33 cellular contexts compared by ENCODE assay signal in the genomic region with DNA sequence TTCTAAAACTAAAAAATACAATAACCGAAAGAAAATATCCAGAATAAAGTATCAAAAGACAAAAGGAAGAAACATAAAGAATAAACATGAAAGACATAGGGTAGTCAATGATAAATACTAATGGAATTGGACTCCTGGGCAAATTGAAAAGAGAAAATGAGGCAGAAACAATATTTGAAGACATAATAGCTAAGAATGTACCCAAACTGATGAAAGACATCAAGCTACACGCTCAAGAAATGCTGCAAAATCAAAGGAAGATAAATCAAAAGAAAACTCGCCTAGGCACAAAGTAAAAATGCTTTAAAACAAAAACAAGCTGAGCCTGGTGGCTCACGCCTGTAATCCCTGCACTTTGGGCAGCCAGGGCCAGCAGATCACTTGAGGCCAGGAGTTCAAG. TPM values are rescaled to one million over a fixed set of nuclear protein-coding genes. Genes with fewer than 3 reads are reported as not detected.
A peak's percentile ranks its signal among the peaks of the same experiment; 100 is the strongest.
DNase-seq lines count a peak whose midpoint lies in the region; TF ChIP-seq lines count a peak whose summit lies in the region.
"Had no signal": no experiment of that assay in that cellular context is flagged by ENCODE, and none has a peak within 500 bp of the region (broad histone marks: within the 10 kb centered on the region; RNA-seq: fewer than 3 reads in every experiment).

No MANE protein-coding gene starts in this region.

- no peak for DNase-seq in endodermal cell
- no peak for DNase-seq in endothelial cell (ENCODE audit: low spot score)
- no peak for DNase-seq in NK-92 treated with Interleukin-12 subunit alpha and Interleukin-12 subunit beta, amount 100 ng/mL, for 24 hours (lab: John Stamatoyannopoulos, UW)
- DNase-seq in stimulated activated CD4-positive, alpha-beta T cell treated with anti-CD3 and anti-CD28 coated beads, Interleukin-4, amount 100 ng/mL, for 24 hours = no peak
- no peak for DNase-seq in NAMALWA (ENCODE audit: low spot score)
- DNase-seq: 8988T; ACHN; AML-193; BE2C; C1 segment of cervical spinal cord; Caco-2; Calu3; CD4-positive, alpha-beta memory T cell; CD4-positive, alpha-beta T cell; CD4-positive, CD25-positive, alpha-beta regulatory T cell; CD8-positive, alpha-beta memory T cell; CD8-positive, alpha-beta T cell; COR-L47; DMS 273 treated with DMSO at 0.1 percent for 48 hours; DMS153; DMS53; DMS79; DMS79 treated with DMSO at 0.1 percent for 48 hours; DND-41; EL had no signal

- H3K4me1 Mint-ChIP-seq in endodermal cell (peaks cover under 1% of the 10 kb centered on the region), endothelial cell (ENCODE audit: unreplicated experiment) (no peaks in the 10 kb centered on the region)
- H3K4me1 Mint-ChIP-seq: B cell, CD14-positive monocyte had no signal

- TF ChIP-seq CTCF in HEK293 (tag by site-specific recombination; IDR thresholded peaks at IDR 0.05) = no peak
- no peak for TF ChIP-seq CTCF in endodermal cell (conservative IDR thresholded peaks at IDR 0.05)
- no peak for TF ChIP-seq CTCF in endothelial cell (IDR thresholded peaks at IDR 0.05; ENCODE audit: unreplicated experiment)

- peaks cover 98% of the 10 kb centered on the region for H3K36me3 Mint-ChIP-seq in endodermal cell (ENCODE audit: low read depth)
- H3K36me3 Mint-ChIP-seq in endothelial cell (ENCODE audit: low read depth, unreplicated experiment) = peaks cover 20% of the 10 kb centered on the region

- H3K27me3 ChIP-seq in endodermal cell (ENCODE audit: control insufficient read depth, insufficient read depth, low read length, poor library complexity, severe bottlenecking) = no peaks in the 10 kb centered on the region
- H3K27me3 ChIP-seq: BE2C; BLaER1; BLaER1 treated with 17β-estradiol and CSF1 and Interleukin-3, amounts not matched to agents 10 nM and 100 nM had no signal

- POLR2A ChIA-PET in HEK293 (lab: Yijun Ruan, JAX) = no interaction called here

- no peaks in the 10 kb centered on the region for H3K9me3 ChIP-seq in HEK293 (ENCODE audit: control insufficient read depth, insufficient read depth, low read depth, low read length)
- H3K9me3 ChIP-seq in endodermal cell (ENCODE audit: control insufficient read depth, low read length) = peaks cover 72% of the 10 kb centered on the region
- H3K9me3 ChIP-seq: A549, BE2C, Caco-2 had no signal

- no peak overlapping the region for H3K27ac Mint-ChIP-seq in endodermal cell
- H3K27ac Mint-ChIP-seq in endothelial cell (ENCODE audit: unreplicated experiment) = peak overlapping the region; percentile 27
- H3K27ac Mint-ChIP-seq: B cell; CD14-positive monocyte; CD4-positive, alpha-beta memory T cell; CD4-positive, alpha-beta T cell; CD4-positive, CD25-positive, alpha-beta regulatory T cell; CD8-positive, alpha-beta memory T cell; CD8-positive, alpha-beta T cell had no signal

- H3K4me3 ChIP-seq in HEK293 (ENCODE audit: low read depth, low read length) (no peak overlapping the region), endodermal cell (ENCODE audit: low read length) (peak overlapping the region; percentile 20)
- H3K4me3 ChIP-seq: A549; BLaER1; BLaER1 treated with 17β-estradiol and CSF1 and Interleukin-3, amounts not matched to agents 10 nM and 100 nM had no signal

- CTCF ChIA-PET in HEK293 (lab: Yijun Ruan, JAX) = no interaction called here

- H3K9me3 Mint-ChIP-seq in endodermal cell = peaks cover 85% of the 10 kb centered on the region
- peaks cover 3% of the 10 kb centered on the region for H3K9me3 Mint-ChIP-seq in endothelial cell (ENCODE audit: unreplicated experiment)

- H3K4me1 ChIP-seq in HEK293 (ENCODE audit: control insufficient read depth, insufficient read depth, low read length) (no peaks in the 10 kb centered on the region), endodermal cell (ENCODE audit: control insufficient read depth, insufficient read depth, low read length) (no peaks in the 10 kb centered on the region)
- H3K4me1 ChIP-seq: A549; BE2C; BLaER1; BLaER1 treated with 17β-estradiol and CSF1 and Interleukin-3, amounts not matched to agents 10 nM and 100 nM; Caco-2 had no signal

- H3K27me3 Mint-ChIP-seq in endodermal cell (ENCODE audit: insufficient read depth) (no peaks in the 10 kb centered on the region), endothelial cell (ENCODE audit: unreplicated experiment) (peaks cover 6% of the 10 kb centered on the region)
- H3K27me3 Mint-ChIP-seq: B cell; CD4-positive, alpha-beta memory T cell; CD4-positive, alpha-beta T cell; CD4-positive, CD25-positive, alpha-beta regulatory T cell; CD8-positive, alpha-beta memory T cell had no signal

- H3K9ac ChIP-seq in endodermal cell (ENCODE audit: extremely low read depth, low read length, poor library complexity, severe bottlenecking) = no peak overlapping the region
- H3K9ac ChIP-seq: BLaER1; BLaER1 treated with 17β-estradiol and CSF1 and Interleukin-3, amounts not matched to agents 10 nM and 100 nM had no signal

- WGBS in endodermal cell (ENCODE audit: insufficient coverage in 1 of 2, insufficient read length in 1 of 2), 2 experiments = 86 to 90% methylated on average over 3 of the region's 4 CpGs

- no peak overlapping the region for H3K27ac ChIP-seq in HEK293 (ENCODE audit: extremely low read depth, low read depth, low read length)
- no peak overlapping the region for H3K27ac ChIP-seq in endodermal cell (ENCODE audit: low read depth, low read length)
- H3K27ac ChIP-seq: 22Rv1; A549; BLaER1; BLaER1 treated with 17β-estradiol and CSF1 and Interleukin-3, amounts not matched to agents 10 nM and 100 nM; C4-2B had no signal

- H3K4me3 Mint-ChIP-seq in endodermal cell (no peak overlapping the region), endothelial cell (ENCODE audit: unreplicated experiment) (no peak overlapping the region)
- H3K4me3 Mint-ChIP-seq: B cell; CD14-positive monocyte; CD4-positive, alpha-beta T cell; CD4-positive, CD25-positive, alpha-beta regulatory T cell; CD8-positive, alpha-beta memory T cell; CD8-positive, alpha-beta T cell had no signal

- H3K36me3 ChIP-seq in HEK293 (ENCODE audit: control insufficient read depth in 2 of 2, insufficient read depth in 1 of 2, low read length in 2 of 2) (no peaks in the 10 kb centered on the region), endodermal cell (ENCODE audit: control insufficient read depth, insufficient read depth, low read length) (peaks cover 55% of the 10 kb centered on the region)
- H3K36me3 ChIP-seq: BE2C had no signal

TF ChIP-seq in HEK293, 187 proteins besides CTCF, POLR2A, EP300 and RAD21:
- TF ChIP-seq ZNF558 (tag by site-specific recombination; IDR thresholded peaks at IDR 0.05) = peak; percentile 97
- TF ChIP-seq, protein P1, sequence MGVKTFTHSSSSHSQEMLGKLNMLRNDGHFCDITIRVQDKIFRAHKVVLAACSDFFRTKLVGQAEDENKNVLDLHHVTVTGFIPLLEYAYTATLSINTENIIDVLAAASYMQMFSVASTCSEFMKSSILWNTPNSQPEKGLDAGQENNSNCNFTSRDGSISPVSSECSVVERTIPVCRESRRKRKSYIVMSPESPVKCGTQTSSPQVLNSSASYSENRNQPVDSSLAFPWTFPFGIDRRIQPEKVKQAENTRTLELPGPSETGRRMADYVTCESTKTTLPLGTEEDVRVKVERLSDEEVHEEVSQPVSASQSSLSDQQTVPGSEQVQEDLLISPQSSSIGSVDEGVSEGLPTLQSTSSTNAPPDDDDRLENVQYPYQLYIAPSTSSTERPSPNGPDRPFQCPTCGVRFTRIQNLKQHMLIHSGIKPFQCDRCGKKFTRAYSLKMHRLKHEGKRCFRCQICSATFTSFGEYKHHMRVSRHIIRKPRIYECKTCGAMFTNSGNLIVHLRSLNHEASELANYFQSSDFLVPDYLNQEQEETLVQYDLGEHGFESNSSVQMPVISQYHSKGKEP (tag by site-specific recombination; IDR thresholded peaks at IDR 0.05) = no peak

RNA-seq across cellular contexts. Expression of gene CEP70, which starts 34.9 kb away (rescaled TPM):
- total RNA-seq in endodermal cell (100 to 1,000 TPM; 113 to 131 TPM), endothelial cell (ENCODE audit: unreplicated experiment) (12.3 TPM)
- 41.0 TPM for polyA plus RNA-seq in endodermal cell (2013, experiment 1 of 2)
- polyA plus RNA-seq in endodermal cell (2013, experiment 2 of 2) = 45.2 TPM
- polyA plus RNA-seq: CD14-positive monocyte had no signal

RNA-seq across cellular contexts. Expression of gene FAIM, which starts 49.4 kb away (rescaled TPM):
- total RNA-seq in endodermal cell (10 to 100 TPM; 12.2 to 17.8 TPM), endothelial cell (ENCODE audit: unreplicated experiment) (5.5 TPM)
- polyA plus RNA-seq in endodermal cell (2013, experiment 1 of 2) = 5.3 TPM
- polyA plus RNA-seq in endodermal cell (2013, experiment 2 of 2) = 7.5 TPM
